ENCODE assay signal across 1 cellular context in the genomic region with DNA sequence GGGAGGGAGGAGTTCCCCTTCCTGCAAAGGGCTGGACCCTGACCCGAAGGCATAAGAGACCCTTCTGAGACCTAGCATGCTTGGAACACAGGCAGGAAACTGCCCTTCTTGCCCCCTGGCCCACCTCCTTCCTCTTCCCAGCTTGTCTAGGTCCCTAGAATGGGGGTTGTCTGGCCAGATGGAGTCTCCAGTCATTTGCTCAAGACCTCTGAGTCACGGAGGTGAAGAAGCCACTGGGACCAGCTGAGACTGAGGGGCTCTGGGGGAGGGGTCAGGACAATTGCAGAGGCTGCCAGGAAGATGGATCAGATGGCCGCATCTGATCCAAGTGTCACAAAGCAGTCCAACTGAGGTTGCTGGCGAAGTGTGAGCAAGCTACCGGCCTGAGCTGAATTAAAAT.
A peak's percentile ranks its signal among the peaks of the same experiment; 100 is the strongest.
TF ChIP-seq lines count a peak whose summit lies in the region.

No MANE protein-coding gene starts in this region.

TF ChIP-seq in IMR-90, 13 proteins besides CTCF, POLR2A, EP300 and RAD21:
- TF ChIP-seq MAZ (IDR thresholded peaks at IDR 0.05; ENCODE audit: borderline replicate concordance, low read depth, low read length) (0 out of 2 replicates have a peak, but pooled peaks have one; percentile 26), MXI1 (IDR thresholded peaks at IDR 0.05; ENCODE audit: borderline replicate concordance, low read depth, low read length) (no peak), SMC3 (IDR thresholded peaks at IDR 0.05; ENCODE audit: low read depth, low read length) (no peak), BHLHE40 (IDR thresholded peaks at IDR 0.05; ENCODE audit: low read depth, low read length) (no peak), CEBPB (IDR thresholded peaks at IDR 0.05; ENCODE audit: low read depth, low read length) (peak; percentile 33; the same call in 1 of the 2 replicates), CHD1 (IDR thresholded peaks at IDR 0.05; ENCODE audit: low read depth, low read length) (no peak), RCOR1 (IDR thresholded peaks at IDR 0.05; ENCODE audit: insufficient replicate concordance, low read length) (peak; percentile 52), FOS (IDR thresholded peaks at IDR 0.05; ENCODE audit: low read depth, low read length) (peak; percentile 29; the same call in 1 of the 2 replicates), MAFK (IDR thresholded peaks at IDR 0.05; ENCODE audit: low read depth, low read length) (no peak), RFX5 (IDR thresholded peaks at IDR 0.05; ENCODE audit: low read depth, low read length) (no peak)
